Comparison of ENCODE assay signal across 11 cellular contexts in genomic region chr4:168797176-168797575, GRCh38.
A peak's percentile ranks its signal among the peaks of the same experiment; 100 is the strongest.
DNase-seq lines count a peak whose midpoint lies in the region; ATAC-seq and TF ChIP-seq lines count a peak whose summit lies in the region.
"Had no signal": no experiment of that assay in that cellular context is flagged by ENCODE, and none has a peak within 500 bp of the region (broad histone marks: within the 10 kb centered on the region; RNA-seq: fewer than 3 reads in every experiment).

No MANE protein-coding gene starts in this region.

- ATAC-seq in SK-N-SH treated with all-trans-retinoic acid at 6 μM for 48 hours: peak; percentile 70
- peak in 3 of 8 donors; percentile 39 to 66 (median 46) for ATAC-seq in heart right ventricle
- no peak for ATAC-seq in stimulated activated naive B cell treated with anti-CD40 and anti-IgM and Interleukin-4, amounts not matched to agents 10 μg/mL and 1 μg/mL and 100 μg/mL, for 72 hours (replicated peaks)

- H3K4me3 ChIP-seq in heart right ventricle (no peak overlapping the region), spleen (no peak overlapping the region)

- H3K9me3 ChIP-seq in heart right ventricle (peaks cover 0 to 1% (median 0%) of the 10 kb centered on the region in 11 donors), spleen (peaks cover 0 to 2% (median 0%) of the 10 kb centered on the region in 8 donors)

- H3K36me3 Mint-ChIP-seq in HFFc6 (ENCODE audit: low read depth): peaks cover 4% of the 10 kb centered on the region
- no peaks in the 10 kb centered on the region for H3K36me3 Mint-ChIP-seq in stimulated activated naive B cell treated with anti-CD40 and anti-IgM and Interleukin-4, amounts not matched to agents 10 μg/mL and 1 μg/mL and 100 μg/mL, for 72 hours

- DNase-seq in HFFc6 (peak; percentile 73), heart right ventricle (no peak), spleen (no peak), hypothalamus (lab: John Stamatoyannopoulos, UW) (no peak), NCI-H82 (lab: John Stamatoyannopoulos, UW) (no peak)
- DNase-seq in stimulated activated naive B cell treated with anti-CD40 and anti-IgM and Interleukin-4, amounts not matched to agents 10 μg/mL and 1 μg/mL and 100 μg/mL, for 72 hours: no peak
- no peak for DNase-seq in stimulated activated CD4-positive, alpha-beta T cell treated with anti-CD3 and anti-CD28 coated beads, Interleukin-4, amount 100 ng/mL, for 4 hours
- DNase-seq: activated naive CD4-positive, alpha-beta T cell treated with Interleukin-2 at 50 U/mL for 16 hours; NCI-H1694; occipital lobe had no signal

- H3K27ac ChIP-seq in heart right ventricle: peak overlapping the region; percentile 8 to 64 (median 43)
- peak overlapping the region in 5 of 8 donors; percentile 8 to 56 (median 39) for H3K27ac ChIP-seq in spleen

- no peak for TF ChIP-seq POLR2A in spleen (IDR thresholded peaks at IDR 0.05)

- H3K4me1 ChIP-seq in heart right ventricle (peaks cover 0 to 46% (median 15%) of the 10 kb centered on the region in 9 donors), spleen (peaks cover 0 to 26% (median 3%) of the 10 kb centered on the region in 6 donors)

- intact Hi-C loops in heart right ventricle (cut with DNase I): no loop called here
- intact Hi-C loops in spleen (cut with DNase I; ENCODE audit: low total_unique reads): no loop called here

- H3K36me3 ChIP-seq in heart right ventricle (no peaks in the 10 kb centered on the region), spleen (no peaks in the 10 kb centered on the region)

- H3K27me3 ChIP-seq in heart right ventricle: no peaks in the 10 kb centered on the region
- no peaks in the 10 kb centered on the region for H3K27me3 ChIP-seq in spleen (replicated peaks in 1 of 7)

- no peaks in the 10 kb centered on the region for H3K9me3 Mint-ChIP-seq in HFFc6
- peaks cover 1 to 2% of the 10 kb centered on the region in 2 donors for H3K9me3 Mint-ChIP-seq in stimulated activated naive B cell treated with anti-CD40 and anti-IgM and Interleukin-4, amounts not matched to agents 10 μg/mL and 1 μg/mL and 100 μg/mL, for 72 hours

- peak overlapping the region; percentile 78 for H3K27ac Mint-ChIP-seq in HFFc6
- H3K27ac Mint-ChIP-seq in stimulated activated naive B cell treated with anti-CD40 and anti-IgM and Interleukin-4, amounts not matched to agents 10 μg/mL and 1 μg/mL and 100 μg/mL, for 72 hours: no peak overlapping the region

- no peak for TF ChIP-seq CTCF in HFFc6 (IDR thresholded peaks at IDR 0.05)
- TF ChIP-seq CTCF in heart right ventricle (IDR thresholded peaks at IDR 0.05): no peak
- TF ChIP-seq CTCF in spleen (IDR thresholded peaks at IDR 0.05 in 8 of 11, conservative IDR thresholded peaks at IDR 0.05 in 3 of 11): no peak

- 34 to 52% methylated on average over 4 of the region's 4 CpGs for WGBS in heart right ventricle, 2 donors
- WGBS in spleen, 5 donors: 34 to 56% (median 43%) methylated on average over 4 of the region's 4 CpGs

- H3K4me3 Mint-ChIP-seq in HFFc6: peak overlapping the region; percentile 71
- no peak overlapping the region for H3K4me3 Mint-ChIP-seq in stimulated activated naive B cell treated with anti-CD40 and anti-IgM and Interleukin-4, amounts not matched to agents 10 μg/mL and 1 μg/mL and 100 μg/mL, for 72 hours

- peaks cover 33% of the 10 kb centered on the region for H3K4me1 Mint-ChIP-seq in HFFc6 (ENCODE audit: low read depth)
- peaks cover 0 to 2% of the 10 kb centered on the region in 2 donors for H3K4me1 Mint-ChIP-seq in stimulated activated naive B cell treated with anti-CD40 and anti-IgM and Interleukin-4, amounts not matched to agents 10 μg/mL and 1 μg/mL and 100 μg/mL, for 72 hours

- no peaks in the 10 kb centered on the region for H3K27me3 Mint-ChIP-seq in HFFc6 (ENCODE audit: insufficient read depth)
- H3K27me3 Mint-ChIP-seq in stimulated activated naive B cell treated with anti-CD40 and anti-IgM and Interleukin-4, amounts not matched to agents 10 μg/mL and 1 μg/mL and 100 μg/mL, for 72 hours: no peaks in the 10 kb centered on the region

TF ChIP-seq in SK-N-SH treated with all-trans-retinoic acid at 6 μM for 48 hours, 23 proteins besides CTCF, POLR2A, EP300 and RAD21:
- TF ChIP-seq ZFP30 (CRISPR knock-in tag; IDR thresholded peaks at IDR 0.05): 0 out of 2 replicates have a peak, but pooled peaks have one; percentile 4
- TF ChIP-seq ZC3H10 (CRISPR knock-in tag; IDR thresholded peaks at IDR 0.05): peak; percentile 63; the same call in 1 of the 2 replicates
- TF ChIP-seq ISL1 (CRISPR knock-in tag; IDR thresholded peaks at IDR 0.05): peak; percentile 85
- no peak for TF ChIP-seq OSR1 (CRISPR knock-in tag; IDR thresholded peaks at IDR 0.05)
- peak; percentile 48; the same call in 1 of the 2 replicates for TF ChIP-seq SNAI2 (CRISPR knock-in tag; IDR thresholded peaks at IDR 0.05)
- TF ChIP-seq CREB5 (CRISPR knock-in tag; IDR thresholded peaks at IDR 0.05; ENCODE audit: low read depth): peak; percentile 68; the same call in 1 of the 2 replicates
- no peak for TF ChIP-seq TSHZ2 (CRISPR knock-in tag; IDR thresholded peaks at IDR 0.05)
